Comparison of ENCODE assay signal across 1 cellular context in the genomic region with DNA sequence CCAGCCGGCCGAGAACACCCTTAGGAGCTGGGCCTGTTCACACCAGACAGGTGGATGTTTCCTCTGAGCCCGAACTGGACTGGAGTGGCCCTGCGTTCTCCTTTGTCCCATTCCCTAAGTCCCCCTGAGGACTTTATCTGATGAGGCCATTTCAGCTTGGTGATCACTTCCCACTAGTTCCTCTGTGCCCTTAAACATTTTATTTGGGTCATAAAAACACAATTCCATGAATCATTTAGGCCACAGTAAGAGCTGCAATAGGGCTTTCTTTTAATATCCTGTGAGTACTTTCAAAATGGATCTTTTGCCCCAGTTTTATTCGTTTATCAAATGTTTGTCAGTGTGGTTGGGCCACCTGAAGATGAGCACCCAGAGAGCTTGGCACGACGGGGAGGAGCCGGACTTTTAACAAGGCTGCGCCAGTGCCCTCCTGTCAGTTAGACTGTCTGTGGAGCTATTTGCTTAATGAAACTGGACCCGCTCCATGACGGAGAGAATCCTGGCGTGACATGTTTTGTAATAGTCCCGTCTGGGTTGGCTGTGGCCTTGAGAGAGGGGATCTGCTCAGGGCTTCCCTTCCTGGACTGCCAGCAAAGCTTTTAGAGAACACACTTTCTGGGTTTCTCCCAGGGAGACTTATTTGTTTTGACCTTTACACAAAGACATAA.
TF ChIP-seq lines count a peak whose summit lies in the region.

No MANE protein-coding gene starts in this region.

TF ChIP-seq in HepG2, 621 proteins besides CTCF, POLR2A, EP300 and RAD21 (continued from another document and continues in another):
- TF ChIP-seq, protein P1, sequence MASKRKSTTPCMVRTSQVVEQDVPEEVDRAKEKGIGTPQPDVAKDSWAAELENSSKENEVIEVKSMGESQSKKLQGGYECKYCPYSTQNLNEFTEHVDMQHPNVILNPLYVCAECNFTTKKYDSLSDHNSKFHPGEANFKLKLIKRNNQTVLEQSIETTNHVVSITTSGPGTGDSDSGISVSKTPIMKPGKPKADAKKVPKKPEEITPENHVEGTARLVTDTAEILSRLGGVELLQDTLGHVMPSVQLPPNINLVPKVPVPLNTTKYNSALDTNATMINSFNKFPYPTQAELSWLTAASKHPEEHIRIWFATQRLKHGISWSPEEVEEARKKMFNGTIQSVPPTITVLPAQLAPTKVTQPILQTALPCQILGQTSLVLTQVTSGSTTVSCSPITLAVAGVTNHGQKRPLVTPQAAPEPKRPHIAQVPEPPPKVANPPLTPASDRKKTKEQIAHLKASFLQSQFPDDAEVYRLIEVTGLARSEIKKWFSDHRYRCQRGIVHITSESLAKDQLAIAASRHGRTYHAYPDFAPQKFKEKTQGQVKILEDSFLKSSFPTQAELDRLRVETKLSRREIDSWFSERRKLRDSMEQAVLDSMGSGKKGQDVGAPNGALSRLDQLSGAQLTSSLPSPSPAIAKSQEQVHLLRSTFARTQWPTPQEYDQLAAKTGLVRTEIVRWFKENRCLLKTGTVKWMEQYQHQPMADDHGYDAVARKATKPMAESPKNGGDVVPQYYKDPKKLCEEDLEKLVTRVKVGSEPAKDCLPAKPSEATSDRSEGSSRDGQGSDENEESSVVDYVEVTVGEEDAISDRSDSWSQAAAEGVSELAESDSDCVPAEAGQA (IDR thresholded peaks at IDR 0.05; ENCODE audit: low read depth), result peak; percentile 71; the same call in 1 of the 2 replicates
- TF ChIP-seq, protein P1 (CRISPR knock-in tag; IDR thresholded peaks at IDR 0.05; ENCODE audit: borderline replicate concordance), result no peak
- peak; percentile 75 for TF ChIP-seq CREB1 (IDR thresholded peaks at IDR 0.05)
- TF ChIP-seq CREB1 (CRISPR knock-in tag; IDR thresholded peaks at IDR 0.05), result no peak
- peak; percentile 99 for TF ChIP-seq SKI (IDR thresholded peaks at IDR 0.05; ENCODE audit: partially characterized antibody)
- TF ChIP-seq ZNF335 (CRISPR knock-in tag; IDR thresholded peaks at IDR 0.05), result peak; percentile 36; the same call in 1 of the 2 replicates
- TF ChIP-seq, protein P2, sequence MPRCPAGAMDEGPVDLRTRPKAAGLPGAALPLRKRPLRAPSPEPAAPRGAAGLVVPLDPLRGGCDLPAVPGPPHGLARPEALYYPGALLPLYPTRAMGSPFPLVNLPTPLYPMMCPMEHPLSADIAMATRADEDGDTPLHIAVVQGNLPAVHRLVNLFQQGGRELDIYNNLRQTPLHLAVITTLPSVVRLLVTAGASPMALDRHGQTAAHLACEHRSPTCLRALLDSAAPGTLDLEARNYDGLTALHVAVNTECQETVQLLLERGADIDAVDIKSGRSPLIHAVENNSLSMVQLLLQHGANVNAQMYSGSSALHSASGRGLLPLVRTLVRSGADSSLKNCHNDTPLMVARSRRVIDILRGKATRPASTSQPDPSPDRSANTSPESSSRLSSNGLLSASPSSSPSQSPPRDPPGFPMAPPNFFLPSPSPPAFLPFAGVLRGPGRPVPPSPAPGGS (CRISPR knock-in tag; IDR thresholded peaks at IDR 0.05), result no peak
- 0 out of 2 replicates have a peak, but pooled peaks have one; percentile 49 for TF ChIP-seq ZSCAN9 (CRISPR knock-in tag; IDR thresholded peaks at IDR 0.05; ENCODE audit: borderline replicate concordance)
- TF ChIP-seq NR2F6 (IDR thresholded peaks at IDR 0.05), result no peak
- TF ChIP-seq NR2F6 (CRISPR knock-in tag; IDR thresholded peaks at IDR 0.05), result peak; percentile 48; the same call in 1 of the 2 replicates
- TF ChIP-seq, protein P3, sequence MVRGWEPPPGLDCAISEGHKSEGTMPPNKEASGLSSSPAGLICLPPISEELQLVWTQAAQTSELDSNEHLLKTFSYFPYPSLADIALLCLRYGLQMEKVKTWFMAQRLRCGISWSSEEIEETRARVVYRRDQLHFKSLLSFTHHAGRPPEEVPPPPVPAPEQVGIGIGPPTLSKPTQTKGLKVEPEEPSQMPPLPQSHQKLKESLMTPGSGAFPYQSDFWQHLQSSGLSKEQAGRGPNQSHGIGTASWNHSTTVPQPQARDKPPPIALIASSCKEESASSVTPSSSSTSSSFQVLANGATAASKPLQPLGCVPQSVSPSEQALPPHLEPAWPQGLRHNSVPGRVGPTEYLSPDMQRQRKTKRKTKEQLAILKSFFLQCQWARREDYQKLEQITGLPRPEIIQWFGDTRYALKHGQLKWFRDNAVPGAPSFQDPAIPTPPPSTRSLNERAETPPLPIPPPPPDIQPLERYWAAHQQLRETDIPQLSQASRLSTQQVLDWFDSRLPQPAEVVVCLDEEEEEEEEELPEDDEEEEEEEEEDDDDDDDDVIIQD (CRISPR knock-in tag; IDR thresholded peaks at IDR 0.05; ENCODE audit: low read depth), result peak; percentile 68; the same call in 1 of the 2 replicates
- TF ChIP-seq NR3C1 (CRISPR knock-in tag; IDR thresholded peaks at IDR 0.05), result no peak
- no peak for TF ChIP-seq FOXA1 (IDR thresholded peaks at IDR 0.05)
- peak; percentile 68; the same call in 1 of the 2 replicates for TF ChIP-seq FOXA1 (CRISPR knock-in tag; IDR thresholded peaks at IDR 0.05)
- no peak for TF ChIP-seq ISX (CRISPR knock-in tag; conservative IDR thresholded peaks at IDR 0.05)
- TF ChIP-seq, protein P4, sequence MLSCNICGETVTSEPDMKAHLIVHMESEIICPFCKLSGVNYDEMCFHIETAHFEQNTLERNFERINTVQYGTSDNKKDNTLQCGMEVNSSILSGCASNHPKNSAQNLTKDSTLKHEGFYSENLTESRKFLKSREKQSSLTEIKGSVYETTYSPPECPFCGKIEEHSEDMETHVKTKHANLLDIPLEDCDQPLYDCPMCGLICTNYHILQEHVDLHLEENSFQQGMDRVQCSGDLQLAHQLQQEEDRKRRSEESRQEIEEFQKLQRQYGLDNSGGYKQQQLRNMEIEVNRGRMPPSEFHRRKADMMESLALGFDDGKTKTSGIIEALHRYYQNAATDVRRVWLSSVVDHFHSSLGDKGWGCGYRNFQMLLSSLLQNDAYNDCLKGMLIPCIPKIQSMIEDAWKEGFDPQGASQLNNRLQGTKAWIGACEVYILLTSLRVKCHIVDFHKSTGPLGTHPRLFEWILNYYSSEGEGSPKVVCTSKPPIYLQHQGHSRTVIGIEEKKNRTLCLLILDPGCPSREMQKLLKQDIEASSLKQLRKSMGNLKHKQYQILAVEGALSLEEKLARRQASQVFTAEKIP (CRISPR knock-in tag; IDR thresholded peaks at IDR 0.05; ENCODE audit: borderline replicate concordance), result no peak
- TF ChIP-seq, protein P5, sequence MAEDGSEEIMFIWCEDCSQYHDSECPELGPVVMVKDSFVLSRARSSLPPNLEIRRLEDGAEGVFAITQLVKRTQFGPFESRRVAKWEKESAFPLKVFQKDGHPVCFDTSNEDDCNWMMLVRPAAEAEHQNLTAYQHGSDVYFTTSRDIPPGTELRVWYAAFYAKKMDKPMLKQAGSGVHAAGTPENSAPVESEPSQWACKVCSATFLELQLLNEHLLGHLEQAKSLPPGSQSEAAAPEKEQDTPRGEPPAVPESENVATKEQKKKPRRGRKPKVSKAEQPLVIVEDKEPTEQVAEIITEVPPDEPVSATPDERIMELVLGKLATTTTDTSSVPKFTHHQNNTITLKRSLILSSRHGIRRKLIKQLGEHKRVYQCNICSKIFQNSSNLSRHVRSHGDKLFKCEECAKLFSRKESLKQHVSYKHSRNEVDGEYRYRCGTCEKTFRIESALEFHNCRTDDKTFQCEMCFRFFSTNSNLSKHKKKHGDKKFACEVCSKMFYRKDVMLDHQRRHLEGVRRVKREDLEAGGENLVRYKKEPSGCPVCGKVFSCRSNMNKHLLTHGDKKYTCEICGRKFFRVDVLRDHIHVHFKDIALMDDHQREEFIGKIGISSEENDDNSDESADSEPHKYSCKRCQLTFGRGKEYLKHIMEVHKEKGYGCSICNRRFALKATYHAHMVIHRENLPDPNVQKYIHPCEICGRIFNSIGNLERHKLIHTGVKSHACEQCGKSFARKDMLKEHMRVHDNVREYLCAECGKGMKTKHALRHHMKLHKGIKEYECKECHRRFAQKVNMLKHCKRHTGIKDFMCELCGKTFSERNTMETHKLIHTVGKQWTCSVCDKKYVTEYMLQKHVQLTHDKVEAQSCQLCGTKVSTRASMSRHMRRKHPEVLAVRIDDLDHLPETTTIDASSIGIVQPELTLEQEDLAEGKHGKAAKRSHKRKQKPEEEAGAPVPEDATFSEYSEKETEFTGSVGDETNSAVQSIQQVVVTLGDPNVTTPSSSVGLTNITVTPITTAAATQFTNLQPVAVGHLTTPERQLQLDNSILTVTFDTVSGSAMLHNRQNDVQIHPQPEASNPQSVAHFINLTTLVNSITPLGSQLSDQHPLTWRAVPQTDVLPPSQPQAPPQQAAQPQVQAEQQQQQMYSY (CRISPR knock-in tag; IDR thresholded peaks at IDR 0.05), result peak; percentile 94
- peak; percentile 77 for TF ChIP-seq ZMYM4 (CRISPR knock-in tag; IDR thresholded peaks at IDR 0.05)
- TF ChIP-seq MEIS1 (CRISPR knock-in tag; IDR thresholded peaks at IDR 0.05; ENCODE audit: borderline replicate concordance), result peak; percentile 58; the same call in 1 of the 2 replicates
- 0 out of 2 replicates have a peak, but pooled peaks have one; percentile 45 for TF ChIP-seq NRL (CRISPR knock-in tag; IDR thresholded peaks at IDR 0.05; ENCODE audit: borderline replicate concordance)
- TF ChIP-seq EEA1 (CRISPR knock-in tag; IDR thresholded peaks at IDR 0.05; ENCODE audit: borderline replicate concordance), result no peak
- no peak for TF ChIP-seq ZBTB3 (CRISPR knock-in tag; IDR thresholded peaks at IDR 0.05; ENCODE audit: borderline replicate concordance, low read depth)
- peak; percentile 67; the same call in 1 of the 2 replicates for TF ChIP-seq KAT8 (CRISPR knock-in tag; IDR thresholded peaks at IDR 0.05)
- TF ChIP-seq, protein P6, sequence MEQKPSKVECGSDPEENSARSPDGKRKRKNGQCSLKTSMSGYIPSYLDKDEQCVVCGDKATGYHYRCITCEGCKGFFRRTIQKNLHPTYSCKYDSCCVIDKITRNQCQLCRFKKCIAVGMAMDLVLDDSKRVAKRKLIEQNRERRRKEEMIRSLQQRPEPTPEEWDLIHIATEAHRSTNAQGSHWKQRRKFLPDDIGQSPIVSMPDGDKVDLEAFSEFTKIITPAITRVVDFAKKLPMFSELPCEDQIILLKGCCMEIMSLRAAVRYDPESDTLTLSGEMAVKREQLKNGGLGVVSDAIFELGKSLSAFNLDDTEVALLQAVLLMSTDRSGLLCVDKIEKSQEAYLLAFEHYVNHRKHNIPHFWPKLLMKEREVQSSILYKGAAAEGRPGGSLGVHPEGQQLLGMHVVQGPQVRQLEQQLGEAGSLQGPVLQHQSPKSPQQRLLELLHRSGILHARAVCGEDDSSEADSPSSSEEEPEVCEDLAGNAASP (CRISPR knock-in tag; IDR thresholded peaks at IDR 0.05; ENCODE audit: borderline replicate concordance), result peak; percentile 67; the same call in 1 of the 2 replicates
- TF ChIP-seq, protein P7, sequence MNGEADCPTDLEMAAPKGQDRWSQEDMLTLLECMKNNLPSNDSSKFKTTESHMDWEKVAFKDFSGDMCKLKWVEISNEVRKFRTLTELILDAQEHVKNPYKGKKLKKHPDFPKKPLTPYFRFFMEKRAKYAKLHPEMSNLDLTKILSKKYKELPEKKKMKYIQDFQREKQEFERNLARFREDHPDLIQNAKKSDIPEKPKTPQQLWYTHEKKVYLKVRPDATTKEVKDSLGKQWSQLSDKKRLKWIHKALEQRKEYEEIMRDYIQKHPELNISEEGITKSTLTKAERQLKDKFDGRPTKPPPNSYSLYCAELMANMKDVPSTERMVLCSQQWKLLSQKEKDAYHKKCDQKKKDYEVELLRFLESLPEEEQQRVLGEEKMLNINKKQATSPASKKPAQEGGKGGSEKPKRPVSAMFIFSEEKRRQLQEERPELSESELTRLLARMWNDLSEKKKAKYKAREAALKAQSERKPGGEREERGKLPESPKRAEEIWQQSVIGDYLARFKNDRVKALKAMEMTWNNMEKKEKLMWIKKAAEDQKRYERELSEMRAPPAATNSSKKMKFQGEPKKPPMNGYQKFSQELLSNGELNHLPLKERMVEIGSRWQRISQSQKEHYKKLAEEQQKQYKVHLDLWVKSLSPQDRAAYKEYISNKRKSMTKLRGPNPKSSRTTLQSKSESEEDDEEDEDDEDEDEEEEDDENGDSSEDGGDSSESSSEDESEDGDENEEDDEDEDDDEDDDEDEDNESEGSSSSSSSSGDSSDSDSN (CRISPR knock-in tag; IDR thresholded peaks at IDR 0.05), result peak; percentile 37; the same call in 1 of the 2 replicates
- TF ChIP-seq FOXC1 (CRISPR knock-in tag; IDR thresholded peaks at IDR 0.05; ENCODE audit: borderline replicate concordance), result peak; percentile 56; the same call in 1 of the 2 replicates
- peak; percentile 96 for TF ChIP-seq SIX4 (CRISPR knock-in tag; IDR thresholded peaks at IDR 0.05)
- peak; percentile 47; the same call in 1 of the 2 replicates for TF ChIP-seq IRF2 (CRISPR knock-in tag; IDR thresholded peaks at IDR 0.05)
- TF ChIP-seq ZSCAN31 (CRISPR knock-in tag; IDR thresholded peaks at IDR 0.05; ENCODE audit: low read depth), result peak; percentile 62; the same call in 1 of the 2 replicates
- TF ChIP-seq, protein P8, sequence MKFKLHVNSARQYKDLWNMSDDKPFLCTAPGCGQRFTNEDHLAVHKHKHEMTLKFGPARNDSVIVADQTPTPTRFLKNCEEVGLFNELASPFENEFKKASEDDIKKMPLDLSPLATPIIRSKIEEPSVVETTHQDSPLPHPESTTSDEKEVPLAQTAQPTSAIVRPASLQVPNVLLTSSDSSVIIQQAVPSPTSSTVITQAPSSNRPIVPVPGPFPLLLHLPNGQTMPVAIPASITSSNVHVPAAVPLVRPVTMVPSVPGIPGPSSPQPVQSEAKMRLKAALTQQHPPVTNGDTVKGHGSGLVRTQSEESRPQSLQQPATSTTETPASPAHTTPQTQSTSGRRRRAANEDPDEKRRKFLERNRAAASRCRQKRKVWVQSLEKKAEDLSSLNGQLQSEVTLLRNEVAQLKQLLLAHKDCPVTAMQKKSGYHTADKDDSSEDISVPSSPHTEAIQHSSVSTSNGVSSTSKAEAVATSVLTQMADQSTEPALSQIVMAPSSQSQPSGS (CRISPR knock-in tag; IDR thresholded peaks at IDR 0.05), result peak; percentile 58; the same call in 1 of the 2 replicates
- no peak; the same call in 1 of the 2 replicates for TF ChIP-seq NCOR1 (IDR thresholded peaks at IDR 0.05; ENCODE audit: borderline replicate concordance, low read length)
- no peak for TF ChIP-seq MED8 (CRISPR knock-in tag; IDR thresholded peaks at IDR 0.05; ENCODE audit: insufficient replicate concordance)
- TF ChIP-seq SMAD1 (CRISPR knock-in tag; IDR thresholded peaks at IDR 0.05; ENCODE audit: borderline replicate concordance, low read depth), result 0 out of 2 replicates have a peak, but pooled peaks have one; percentile 23
- peak; percentile 30; the same call in 1 of the 2 replicates for TF ChIP-seq KAT7 (CRISPR knock-in tag; IDR thresholded peaks at IDR 0.05; ENCODE audit: borderline replicate concordance)
